ENCODE assay signal across 11 cellular contexts in the genomic region with DNA sequence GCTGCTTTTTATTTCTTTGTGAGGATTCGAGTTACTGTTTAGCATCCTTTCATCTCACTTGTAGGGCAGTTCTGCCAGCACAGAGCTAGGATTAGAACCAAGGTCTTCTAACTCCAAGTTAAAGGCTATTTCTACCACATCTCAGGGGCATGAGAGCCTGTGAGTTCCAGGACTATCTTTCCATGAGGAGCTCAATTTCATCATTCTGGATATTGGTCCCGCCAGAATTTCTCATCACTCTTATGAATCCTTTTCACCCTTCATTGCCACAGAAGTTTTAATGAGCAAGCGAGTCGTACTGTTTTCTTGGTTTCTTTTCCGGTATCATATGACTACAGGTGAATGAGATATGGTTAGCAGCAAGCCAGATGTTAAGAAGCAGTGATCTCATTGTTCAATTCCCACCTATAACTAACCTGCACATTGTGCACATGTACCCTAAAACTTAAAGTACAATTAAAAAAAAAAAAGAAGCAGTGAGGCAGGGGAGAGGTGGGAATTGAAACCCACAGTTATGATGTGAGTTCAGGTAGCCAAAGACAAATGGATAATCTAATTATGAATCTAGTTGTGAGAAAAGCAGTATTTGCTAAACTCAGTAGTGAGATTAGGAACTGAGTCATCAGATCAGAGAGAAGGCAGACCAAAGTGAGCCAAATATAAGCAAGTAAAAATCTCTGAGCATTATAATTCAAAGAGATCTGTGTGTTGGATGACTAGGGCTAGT.
DNase-seq lines count a peak whose midpoint lies in the region; ATAC-seq and TF ChIP-seq lines count a peak whose summit lies in the region.
"Had no signal": no experiment of that assay in that cellular context is flagged by ENCODE, and none has a peak within 500 bp of the region (broad histone marks: within the 10 kb centered on the region; RNA-seq: fewer than 3 reads in every experiment).

No MANE protein-coding gene starts in this region.

- H3K4me3 ChIP-seq in OCI-LY3 (ENCODE audit: low read length) (peak overlapping the region; percentile 60), lower leg skin (ENCODE audit: low read depth, poor library complexity, severe bottlenecking) (no peak overlapping the region)

- no peaks in the 10 kb centered on the region for H3K9me3 ChIP-seq in OCI-LY3 (ENCODE audit: insufficient read depth, low read length)

- DNase-seq in SHP77 (lab: John Stamatoyannopoulos, UW) (no peak), SIG-M5 (lab: John Stamatoyannopoulos, UW) (no peak), lower leg skin (ENCODE audit: low spot score in 2 of 2) (no peak), ecto neural progenitor cell (ENCODE audit: low spot score) (no peak)
- DNase-seq: activated naive CD4-positive, alpha-beta T cell treated with anti-CD3 and anti-CD28 coated beads, Interleukin-2, amount 50 U/mL, for 16 hours; left cardiac atrium; NCI-H2029 treated with DMSO at 0.1 percent for 48 hours had no signal

- H3K9ac ChIP-seq in OCI-LY3 (ENCODE audit: low read length), result peak overlapping the region; percentile 18; the same call in 1 of the 2 replicates

- H3K27me3 ChIP-seq in OCI-LY3 (ENCODE audit: low read depth, low read length), result peaks cover 9% of the 10 kb centered on the region

- H3K36me3 ChIP-seq in OCI-LY3 (replicated peaks; ENCODE audit: low read depth, low read length), result no peaks in the 10 kb centered on the region

- H2AFZ ChIP-seq in OCI-LY3 (ENCODE audit: low read depth, low read length), result no peak overlapping the region; the same call in 1 of the 2 replicates

- ATAC-seq in GM18502 (IDR thresholded peaks at IDR 0.05; ENCODE audit: poor library complexity, unreplicated experiment) (peak; percentile 93), GM19397 (IDR thresholded peaks at IDR 0.05; ENCODE audit: unreplicated experiment) (peak; percentile 88), HG02938 (IDR thresholded peaks at IDR 0.05; ENCODE audit: unreplicated experiment) (peak; percentile 90)
- ATAC-seq: left cardiac atrium had no signal

- H3K4me1 ChIP-seq in OCI-LY3 (ENCODE audit: low read length), result peaks cover 44% of the 10 kb centered on the region

- no peak for TF ChIP-seq POLR2A in lower leg skin (IDR thresholded peaks at IDR 0.05)

- peak overlapping the region; percentile 79 for H3K4me2 ChIP-seq in OCI-LY3 (ENCODE audit: low read length)

- no peaks in the 10 kb centered on the region for H3K79me2 ChIP-seq in OCI-LY3 (ENCODE audit: low read length)

- peak overlapping the region; percentile 53 for H3K27ac ChIP-seq in OCI-LY3 (ENCODE audit: low read length)

- intact Hi-C loops in lower leg skin (cut with DNase I; ENCODE audit: low total_unique reads), result no loop called here

- 81 to 82% methylated on average over 5 of the region's 5 CpGs for WGBS in lower leg skin, 2 donors

- no peak for TF ChIP-seq CTCF in OCI-LY3 (IDR thresholded peaks at IDR 0.05; ENCODE audit: low read depth, low read length)
- TF ChIP-seq CTCF in lower leg skin (IDR thresholded peaks at IDR 0.05), result no peak

- no peaks in the 10 kb centered on the region for H4K20me1 ChIP-seq in OCI-LY3 (ENCODE audit: insufficient read depth, low read length)
